ENCODE assay signal across 24 cellular contexts in the genomic region with DNA sequence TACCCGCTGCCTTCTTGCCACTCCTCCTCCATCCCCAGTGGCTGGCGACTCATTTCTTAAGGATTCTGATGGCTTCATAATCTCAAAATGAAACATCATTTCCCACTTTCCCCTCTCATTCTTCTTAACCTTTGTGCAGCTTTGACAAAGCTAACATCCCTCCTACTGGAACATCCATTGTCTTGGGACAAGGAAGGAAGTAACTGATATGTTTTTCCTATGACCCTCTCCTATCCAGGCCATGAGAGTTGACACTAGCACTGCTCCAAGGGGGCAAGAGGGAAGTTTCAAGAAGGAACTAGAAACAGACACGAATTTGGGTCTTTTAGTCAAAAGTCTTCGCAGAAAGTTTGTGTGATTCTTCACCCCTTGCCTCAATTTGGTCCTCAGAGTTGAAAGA.
"Had no signal": no experiment of that assay in that cellular context is flagged by ENCODE, and none has a peak within 500 bp of the region (broad histone marks: within the 10 kb centered on the region; RNA-seq: fewer than 3 reads in every experiment).

No MANE protein-coding gene starts in this region.

- H3K36me3 ChIP-seq: adrenal gland, left ventricle myocardium inferior, vagina had no signal

- DNase-seq: activated CD4-positive, alpha-beta T cell treated with anti-CD3 and anti-CD28 coated beads, Interleukin-2, amount 10 ng/mL, durations not matched to agents 7 days and 5 days; activated CD4-positive, CD25-positive, alpha-beta regulatory T cell treated with anti-CD3 and anti-CD28 coated beads, Interleukin-2, amount 50 U/mL, for 72 hours; activated CD8-positive, alpha-beta memory T cell treated with anti-CD3 and anti-CD28 coated beads, Interleukin-2, amount 10 ng/mL, durations not matched to agents 7 days and 5 days; activated CD8-positive, alpha-beta T cell treated with anti-CD3 and anti-CD28 coated beads for 36 hours; activated naive CD4-positive, alpha-beta T cell; activated T-cell treated with anti-CD3 and anti-CD28 coated beads for 4 hours; adrenal gland; central memory CD4-positive, alpha-beta T cell; foreskin keratinocyte; kidney glomerular epithelial cell; left ventricle myocardium inferior; mammary epithelial cell; midbrain; nephron progenitor cell; right cardiac atrium; stimulated activated CD4-positive, alpha-beta T cell treated with anti-CD3 and anti-CD28 coated beads, Interleukin-1b, Interleukin-23, amount 100 ng/mL, for 48 hours; stimulated activated naive CD4-positive, alpha-beta T cell; T-cell; testis had no signal

- H3K4me3 ChIP-seq: adrenal gland, left ventricle myocardium inferior, testis, vagina had no signal

- H3K27ac ChIP-seq: adrenal gland, foreskin keratinocyte, left ventricle myocardium inferior, parathyroid adenoma, testis, vagina, VCaP had no signal

- H3K9ac ChIP-seq: parathyroid adenoma had no signal

- H2AFZ ChIP-seq: parathyroid adenoma had no signal

- H3K4me1 ChIP-seq: adrenal gland, foreskin keratinocyte, left ventricle myocardium inferior, parathyroid adenoma, testis, vagina had no signal

- H3K9me3 ChIP-seq: adrenal gland, left ventricle myocardium inferior, testis, vagina had no signal

- FAIRE-seq: astrocyte, colon had no signal

- H3K27me3 ChIP-seq: adrenal gland, foreskin keratinocyte, testis, vagina had no signal

- H3K79me2 ChIP-seq: parathyroid adenoma had no signal
